7 cellular contexts compared by ENCODE assay signal in genomic region chrX:139932901-139933796, GRCh38. TPM values are rescaled to one million over a fixed set of nuclear protein-coding genes. Genes with fewer than 3 reads are reported as not detected.
DNase-seq lines count a peak whose midpoint lies in the region; ATAC-seq and TF ChIP-seq lines count a peak whose summit lies in the region.

TSS of gene ATP11C (minus strand) at chrX:139933053. CDS start at chrX:139932042, 1,011 bp downstream.

- in situ Hi-C loops in mammary epithelial cell (cut with MboI; ENCODE audit: low sequenced_read_pairs in 2 of 2), result loop anchor here in 1 of 2 donors (25.0 kb wide), 1 partner anchor 1171 kb away; no protein-coding TSS in a partner anchor

- dilution Hi-C loops in mammary epithelial cell (cut with HindIII; ENCODE audit: low sequenced_read_pairs), result no loop called here

- CTCF ChIA-PET in mammary epithelial cell (lab: Charles Lee; ENCODE audit: low non-redundant PET), result no interaction called here

- H3K27ac ChIP-seq in WERI-Rb-1, result peak within 1 kb of the TSS; percentile 42; the same call in 1 of the 2 replicates
- peak within 1 kb of the TSS; percentile 62 for H3K27ac ChIP-seq in mammary epithelial cell (ENCODE audit: insufficient read depth, low read depth, low read length)
- H3K27ac ChIP-seq in spleen, result peak within 1 kb of the TSS; percentile 78 to 99 (median 97)

- BruUV-seq in mammary epithelial cell (replicated peaks; lab: Mats Ljungman, UMichigan), result no TSS peak

- H3K27me3 ChIP-seq in WERI-Rb-1 (ENCODE audit: insufficient read depth, low read depth, severe bottlenecking) (peaks cover 17% of the 10 kb centered on the region), mammary epithelial cell (ENCODE audit: insufficient read depth, low read length) (no peaks in the 10 kb centered on the region), spleen (replicated peaks in 1 of 7) (peaks cover 0 to 7% (median 0%) of the 10 kb centered on the region in 7 donors)

- H2AFZ ChIP-seq in mammary epithelial cell (ENCODE audit: low read depth, low read length), result peak within 1 kb of the TSS; percentile 94

- H3K4me2 ChIP-seq in mammary epithelial cell (ENCODE audit: insufficient read depth, low read depth, low read length), result peak within 1 kb of the TSS; percentile 73

- H4K20me1 ChIP-seq in mammary epithelial cell (ENCODE audit: insufficient read depth, low read length), result no peaks in the 10 kb centered on the region

- no peaks in the 10 kb centered on the region for H3K4me1 ChIP-seq in mammary epithelial cell (ENCODE audit: insufficient read depth, low read length)
- H3K4me1 ChIP-seq in spleen, result peaks cover 0 to 33% (median 10%) of the 10 kb centered on the region in 6 donors

- H3K36me3 ChIP-seq in WERI-Rb-1 (no peaks in the 10 kb centered on the region), mammary epithelial cell (ENCODE audit: insufficient read depth, low read length) (no peaks in the 10 kb centered on the region), spleen (no peaks in the 10 kb centered on the region)

- H3K9ac ChIP-seq in mammary epithelial cell (ENCODE audit: insufficient read depth, low read length), result peak within 1 kb of the TSS; percentile 72

- ATAC-seq in GM18499 (IDR thresholded peaks at IDR 0.05; ENCODE audit: insufficient read depth, unreplicated experiment), result peak; percentile 44
- ATAC-seq in HG02759 (IDR thresholded peaks at IDR 0.05; ENCODE audit: unreplicated experiment), result peak; percentile 76

- peaks cover 31% of the 10 kb centered on the region for H3K79me2 ChIP-seq in mammary epithelial cell (ENCODE audit: insufficient read depth, low read length)

- peak within 1 kb of the TSS; percentile 45 for H3K4me3 ChIP-seq in WERI-Rb-1 (ENCODE audit: low read depth, low read length)
- peak within 1 kb of the TSS; percentile 57 to 73 (median 58) for H3K4me3 ChIP-seq in mammary epithelial cell (replicated peaks in 1 of 3; ENCODE audit: insufficient read depth in 1 of 3, low read depth in 2 of 3, low read length in 3 of 3)
- peak within 1 kb of the TSS; percentile 49 to 86 (median 60) for H3K4me3 ChIP-seq in spleen

- intact Hi-C loops in mammary epithelial cell (cut with micrococcal nuclease), result loop anchor here (2.0 to 10.0 kb wide), 4 partner anchors 34 to 371 kb away; no protein-coding TSS in a partner anchor
- intact Hi-C loops in spleen (cut with DNase I; ENCODE audit: low total_unique reads), result no loop called here

- TF ChIP-seq CTCF in WERI-Rb-1 (IDR thresholded peaks at IDR 0.05; ENCODE audit: low read depth, low read length), result no peak
- TF ChIP-seq CTCF in mammary epithelial cell (conservative IDR thresholded peaks at IDR 0.05 in 1 of 2, IDR thresholded peaks at IDR 0.05 in 1 of 2; ENCODE audit: extremely low read depth in 1 of 2, insufficient read depth in 1 of 2, low read depth in 1 of 2, low read length in 2 of 2), result no peak
- peak in 1 of 11 experiments; percentile 11 for TF ChIP-seq CTCF in spleen (IDR thresholded peaks at IDR 0.05 in 8 of 11, conservative IDR thresholded peaks at IDR 0.05 in 3 of 11)

- DNase-seq in NCI-H1436 treated with DMSO at 0.1 percent for 48 hours (lab: John Stamatoyannopoulos, UW) (peak; percentile 50), WERI-Rb-1 (peak; percentile 70), mammary epithelial cell (peak; percentile 78), inferior parietal cortex (ENCODE audit: extremely low spot score) (peak; percentile 52), spleen (peak; percentile 94)

- H3K9me3 ChIP-seq in WERI-Rb-1 (ENCODE audit: severe bottlenecking) (no peaks in the 10 kb centered on the region), mammary epithelial cell (replicated peaks; ENCODE audit: insufficient read depth, low read length) (no peaks in the 10 kb centered on the region), spleen (no peaks in the 10 kb centered on the region)

- TF ChIP-seq POLR2A in spleen (IDR thresholded peaks at IDR 0.05), result peak in 2 of 3 donors; percentile 47 to 73

- WGBS in mammary epithelial cell (ENCODE audit: low coverage, missing lambda C conversion rate), result 39% methylated on average over 25 of the region's 52 CpGs
- 1 to 24% (median 2%) methylated on average over 33 to 52 of the region's 52 CpGs for WGBS in spleen, 5 donors

RNA-seq across cellular contexts. Expression of gene ATP11C, which starts in this region (rescaled TPM):
- total RNA-seq in mammary epithelial cell (10 to 100 TPM; 10.8 to 25.0 TPM), spleen (10 to 100 TPM; 21.2 to 52.2 (median 32.5) TPM)
- polyA plus RNA-seq in mammary epithelial cell (6.7 TPM), spleen (1 to 10 TPM; 6.0 to 8.3 (median 8.2) TPM)
- 10.8 TPM for polyA minus RNA-seq in mammary epithelial cell

Comparison
In these comparisons a context has a peak if more than half of its experiments do, and no peak if none do; other contexts are left out.
1. Peak in every context shown above with its lines: DNase-seq, ATAC-seq, H3K4me3 ChIP-seq and H3K27ac ChIP-seq.
2. H3K27ac ChIP-seq: peak in every context shown above with its lines; median percentile 97 in spleen; 62 in mammary epithelial cell; 42 in WERI-Rb-1.